ENCODE assay signal across 14 cellular contexts in genomic region chr18:22883189-22883588, GRCh38. TPM values are rescaled to one million over a fixed set of nuclear protein-coding genes. Genes with fewer than 3 reads are reported as not detected.
DNase-seq lines count a peak whose midpoint lies in the region; ATAC-seq, FAIRE-seq and TF ChIP-seq lines count a peak whose summit lies in the region.
"Had no signal": no experiment of that assay in that cellular context is flagged by ENCODE, and none has a peak within 500 bp of the region (broad histone marks: within the 10 kb centered on the region; RNA-seq: fewer than 3 reads in every experiment).

No MANE protein-coding gene starts in this region.

- no peak overlapping the region for H3K4me2 ChIP-seq in GM23338
- no peak overlapping the region for H3K4me2 ChIP-seq in keratinocyte (ENCODE audit: control insufficient read depth, extremely low read depth, insufficient read depth, low read depth, low read length)

- H3K27ac Mint-ChIP-seq in GM23338 (no peak overlapping the region), progenitor cell of endocrine pancreas (peak overlapping the region; percentile 71)
- H3K27ac Mint-ChIP-seq: CD4-positive, alpha-beta memory T cell had no signal

- dilution Hi-C loops in keratinocyte (cut with MboI; ENCODE audit: extremely low pct_ligation_motif_present, low sequenced_read_pairs): no loop called here

- no peaks in the 10 kb centered on the region for H3K9me2 ChIP-seq in GM23338 (ENCODE audit: insufficient read depth)

- peaks cover 5% of the 10 kb centered on the region; the same call in 1 of the 2 replicates for H3K36me3 ChIP-seq in GM23338 (ENCODE audit: insufficient read depth)
- H3K36me3 ChIP-seq in keratinocyte (ENCODE audit: control insufficient read depth in 2 of 2, extremely low read depth in 1 of 2, insufficient read depth in 2 of 2, low read length in 2 of 2): no peaks in the 10 kb centered on the region
- H3K36me3 ChIP-seq: BE2C had no signal

- H3K9me3 ChIP-seq in keratinocyte (ENCODE audit: control insufficient read depth, low read depth, low read length): no peaks in the 10 kb centered on the region
- H3K9me3 ChIP-seq: BE2C had no signal

- H3K4me1 ChIP-seq in GM23338 (ENCODE audit: insufficient read depth) (peaks cover 5% of the 10 kb centered on the region; the same call in 1 of the 2 replicates), keratinocyte (ENCODE audit: control insufficient read depth, extremely low read depth, insufficient read depth, low read length) (no peaks in the 10 kb centered on the region)
- H3K4me1 ChIP-seq: BE2C had no signal

- H2AFZ ChIP-seq in GM23338 (no peak overlapping the region), keratinocyte (ENCODE audit: control insufficient read depth, low read length) (no peak overlapping the region)

- peak; percentile 46; the same call in 2 of the 3 replicates for ATAC-seq in GM23338

- H3K27me3 ChIP-seq in GM23338 (ENCODE audit: insufficient read depth) (no peaks in the 10 kb centered on the region), keratinocyte (ENCODE audit: control insufficient read depth, extremely low read depth, insufficient read depth, low read length) (no peaks in the 10 kb centered on the region)
- H3K27me3 ChIP-seq: BE2C had no signal

- no peak for DNase-seq in GM23338 (ENCODE audit: low spot score)
- peak; percentile 12 for DNase-seq in NCI-H69 (lab: John Stamatoyannopoulos, UW)
- no peak for DNase-seq in keratinocyte (ENCODE audit: low read depth, low spot score)
- no peak for DNase-seq in progenitor cell of endocrine pancreas (ENCODE audit: low spot score, unreplicated experiment)
- no peak for DNase-seq in cardiac septum (ENCODE audit: low spot score)
- no peak for DNase-seq in activated CD4-positive, alpha-beta T cell treated with anti-CD3 and anti-CD28 coated beads for 1 hour
- no peak for DNase-seq in activated CD8-positive, alpha-beta memory T cell treated with anti-CD3 and anti-CD28 coated beads, Interleukin-2, amount 50 U/mL, for 48 hours
- DNase-seq: BE2C; CD4-positive, alpha-beta memory T cell; COR-L47; IMR-90 had no signal

- H3K27me3 Mint-ChIP-seq in GM23338 (ENCODE audit: insufficient read depth, low read depth, poor library complexity) (peaks cover 3% of the 10 kb centered on the region), progenitor cell of endocrine pancreas (no peaks in the 10 kb centered on the region)

- peaks cover 22% of the 10 kb centered on the region for H3K36me3 Mint-ChIP-seq in GM23338 (ENCODE audit: low read depth)
- peaks cover 5% of the 10 kb centered on the region for H3K36me3 Mint-ChIP-seq in progenitor cell of endocrine pancreas (ENCODE audit: insufficient read depth)

- TF ChIP-seq CTCF in GM23338 (conservative IDR thresholded peaks at IDR 0.05; ENCODE audit: low read depth in 2 of 2) (no peak), keratinocyte (optimal IDR thresholded peaks at IDR 0.05 in 1 of 3, IDR thresholded peaks at IDR 0.05 in 1 of 3, conservative IDR thresholded peaks at IDR 0.05 in 1 of 3; ENCODE audit: extremely low read depth in 1 of 3, insufficient read depth in 2 of 3, low read length in 3 of 3) (no peak), progenitor cell of endocrine pancreas (IDR thresholded peaks at IDR 0.05; ENCODE audit: unreplicated experiment) (no peak)

- no peak overlapping the region for H3K27ac ChIP-seq in GM23338 (ENCODE audit: low read depth)
- H3K27ac ChIP-seq in keratinocyte (ENCODE audit: control insufficient read depth, insufficient read depth, low read length): no peak overlapping the region
- H3K27ac ChIP-seq: C4-2B had no signal

- H3K4me3 ChIP-seq in GM23338 (no peak overlapping the region), keratinocyte (ENCODE audit: control insufficient read depth in 2 of 3, extremely low read depth in 1 of 3, insufficient read depth in 2 of 3, low read depth in 1 of 3, low read length in 3 of 3) (no peak overlapping the region)

- FAIRE-seq in keratinocyte (lab: Jason Lieb, UNC): peak; percentile 29
- FAIRE-seq: A204.1, H54 had no signal

- intact Hi-C loops in cardiac septum (cut with DNase I): no loop called here

- H3K9me1 ChIP-seq in keratinocyte (ENCODE audit: control insufficient read depth, extremely low read depth, insufficient read depth, low read length): no peaks in the 10 kb centered on the region

- H3K4me3 Mint-ChIP-seq in GM23338 (no peak overlapping the region), progenitor cell of endocrine pancreas (ENCODE audit: low read depth) (no peak overlapping the region)
- H3K4me3 Mint-ChIP-seq: CD4-positive, alpha-beta memory T cell had no signal

- H3K4me1 Mint-ChIP-seq in GM23338 (peaks cover 20% of the 10 kb centered on the region), progenitor cell of endocrine pancreas (ENCODE audit: low read depth) (peaks cover 27% of the 10 kb centered on the region)
- H3K4me1 Mint-ChIP-seq: CD4-positive, alpha-beta memory T cell had no signal

- no peak overlapping the region for H3K9ac ChIP-seq in keratinocyte (ENCODE audit: control insufficient read depth, extremely low read depth, insufficient read depth, low read length)

- H3K9me3 Mint-ChIP-seq in GM23338: peaks cover 28% of the 10 kb centered on the region
- H3K9me3 Mint-ChIP-seq in progenitor cell of endocrine pancreas (ENCODE audit: low read depth): peaks cover 3% of the 10 kb centered on the region

- H3K79me2 ChIP-seq in GM23338 (replicated peaks; ENCODE audit: insufficient read depth) (no peaks in the 10 kb centered on the region), keratinocyte (ENCODE audit: control insufficient read depth, insufficient read depth, low read length) (no peaks in the 10 kb centered on the region)

- H4K20me1 ChIP-seq in GM23338 (replicated peaks; ENCODE audit: insufficient read depth): no peaks in the 10 kb centered on the region
- H4K20me1 ChIP-seq in keratinocyte (ENCODE audit: control insufficient read depth, extremely low read depth, insufficient read depth, low read length): no peaks in the 10 kb centered on the region

- no peaks in the 10 kb centered on the region for H3F3A ChIP-seq in GM23338 (replicated peaks; ENCODE audit: low read depth)

TF ChIP-seq in GM23338, 12 proteins besides CTCF, POLR2A, EP300 and RAD21 (continues in another document):
- TF ChIP-seq REST (IDR thresholded peaks at IDR 0.05; ENCODE audit: unreplicated experiment) (no peak), ZNF114 (CRISPR knock-in tag; IDR thresholded peaks at IDR 0.05) (no peak)

RNA-seq across cellular contexts. Expression of gene RBBP8, which starts 49.9 kb away (rescaled TPM):
- 49.2 and 53.3 TPM in 2 replicates for total RNA-seq in GM23338 (2014; rRNA removed; shearing (Covaris generic))
- 48.9 and 55.6 TPM in 2 replicates for polyA plus RNA-seq in GM23338 (2016; fragmentation: Nextera tagmentation; extraction: Ambion mirVana)
- 126 to 169 TPM (median 137 TPM) in 3 replicates for polyA plus RNA-seq in keratinocyte
- polyA plus RNA-seq in keratinocyte (2011; ENCODE audit: low read depth): 161 TPM
- polyA plus RNA-seq in keratinocyte (2011; cell fraction: cytosol; rRNA removed): 99.4 and 180 TPM in 2 replicates
- polyA plus RNA-seq in keratinocyte (2011; cell fraction: nucleus; rRNA removed): 218 and 258 TPM in 2 replicates
- 48.5 and 91.8 TPM in 2 replicates for polyA plus RNA-seq in keratinocyte (2012; ENCODE audit: low replicate concordance)
- 33.7 to 158 TPM (median 66.6 TPM) in 3 replicates for polyA minus RNA-seq in keratinocyte
- polyA minus RNA-seq in keratinocyte (2011; cell fraction: cytosol; rRNA and poly(A)+ RNA removed): 92.1 TPM
- 157 and 391 TPM in 2 replicates for polyA minus RNA-seq in keratinocyte (2011; cell fraction: nucleus; rRNA and poly(A)+ RNA removed)
- total RNA-seq in progenitor cell of endocrine pancreas: 72.8 and 75.2 TPM in 2 replicates
- total RNA-seq in cardiac septum: 7.2 TPM
